Comparison of ENCODE assay signal across 11 cellular contexts in genomic region chr6:18265787-18266523, GRCh38. TPM values are rescaled to one million over a fixed set of nuclear protein-coding genes. Genes with fewer than 3 reads are reported as not detected.
DNase-seq lines count a peak whose midpoint lies in the region; ATAC-seq and TF ChIP-seq lines count a peak whose summit lies in the region.
"Had no signal": no experiment of that assay in that cellular context is flagged by ENCODE, and none has a peak within 500 bp of the region (broad histone marks: within the 10 kb centered on the region; RNA-seq: fewer than 3 reads in every experiment).

No MANE protein-coding gene starts in this region.

- no peak overlapping the region for H3K27ac ChIP-seq in brain microvascular endothelial cell
- H3K27ac ChIP-seq: RWPE1 had no signal

- H3K4me3 ChIP-seq in brain microvascular endothelial cell (ENCODE audit: low read depth, low read length) = no peak overlapping the region

- POLR2A ChIA-PET in activated naive CD8-positive, alpha-beta T cell treated with anti-CD3 and anti-CD28 coated beads, Interleukin-2, amount 10 ng/mL, durations not matched to agents 7 days and 5 days (lab: Charles Lee) = interaction anchor here (1.4 to 2.2 kb wide), 2 partner anchors 560 to 665 kb away, joined by 4 to 7 read pairs; partner anchors contain the start of gene FAM8A1

- peaks cover 2% of the 10 kb centered on the region for H3K27me3 Mint-ChIP-seq in HFFc6 (ENCODE audit: insufficient read depth)
- no peaks in the 10 kb centered on the region for H3K27me3 Mint-ChIP-seq in activated naive CD8-positive, alpha-beta T cell treated with anti-CD3 and anti-CD28 coated beads, Interleukin-2, amount 10 ng/mL, durations not matched to agents 7 days and 5 days
- H3K27me3 Mint-ChIP-seq in nephron (ENCODE audit: low read depth) = no peaks in the 10 kb centered on the region

- H3K4me1 Mint-ChIP-seq in HFFc6 (ENCODE audit: low read depth) = peaks cover 30% of the 10 kb centered on the region
- H3K4me1 Mint-ChIP-seq in activated naive CD8-positive, alpha-beta T cell treated with anti-CD3 and anti-CD28 coated beads, Interleukin-2, amount 10 ng/mL, durations not matched to agents 7 days and 5 days = peaks cover 22% of the 10 kb centered on the region
- H3K4me1 Mint-ChIP-seq in nephron = peaks cover 35% of the 10 kb centered on the region

- no peak for ATAC-seq in activated naive CD8-positive, alpha-beta T cell treated with anti-CD3 and anti-CD28 coated beads, Interleukin-2, amount 10 ng/mL, durations not matched to agents 7 days and 5 days (ENCODE audit: low read depth)
- no peak for ATAC-seq in esophagus mucosa

- H3K27ac Mint-ChIP-seq in HFFc6 = no peak overlapping the region
- H3K27ac Mint-ChIP-seq in activated naive CD8-positive, alpha-beta T cell treated with anti-CD3 and anti-CD28 coated beads, Interleukin-2, amount 10 ng/mL, durations not matched to agents 7 days and 5 days = peak overlapping the region; percentile 89
- peak overlapping the region; percentile 93 to 96 (median 95) for H3K27ac Mint-ChIP-seq in nephron

- TF ChIP-seq CTCF in HFFc6 (IDR thresholded peaks at IDR 0.05) = no peak
- TF ChIP-seq CTCF in nephron (IDR thresholded peaks at IDR 0.05; ENCODE audit: unreplicated experiment in 3 of 3) = no peak
- TF ChIP-seq CTCF in brain microvascular endothelial cell (IDR thresholded peaks at IDR 0.05; ENCODE audit: low read depth, low read length, missing control alignments) = no peak

- peak; percentile 11 for DNase-seq in DMS53 (lab: John Stamatoyannopoulos, UW)
- DNase-seq in DMS53 treated with DMSO at 0.1 percent for 48 hours (lab: John Stamatoyannopoulos, UW; ENCODE audit: unreplicated experiment) = no peak
- no peak for DNase-seq in HFFc6
- DNase-seq in activated naive CD8-positive, alpha-beta T cell treated with anti-CD3 and anti-CD28 coated beads, Interleukin-2, amount 10 ng/mL, durations not matched to agents 7 days and 5 days = no peak
- no peak for DNase-seq in KG1 (lab: John Stamatoyannopoulos, UW)
- DNase-seq in brain microvascular endothelial cell = no peak
- DNase-seq: activated effector memory CD4-positive, alpha-beta T cell treated with Interleukin-2 at 50 U/mL for 16 hours; thyroid gland had no signal

- H3K4me3 Mint-ChIP-seq in HFFc6 (peak overlapping the region; percentile 97; the same call in 1 of the 2 replicates), nephron (peak overlapping the region; percentile 80 to 92 (median 89))
- H3K4me3 Mint-ChIP-seq in activated naive CD8-positive, alpha-beta T cell treated with anti-CD3 and anti-CD28 coated beads, Interleukin-2, amount 10 ng/mL, durations not matched to agents 7 days and 5 days = peak overlapping the region; percentile 89

- in situ Hi-C loops in brain microvascular endothelial cell (cut with HindIII; ENCODE audit: low pct_ligation_motif_present, low sequenced_read_pairs) = no loop called here

- H3K9me3 Mint-ChIP-seq in HFFc6 (no peaks in the 10 kb centered on the region; the same call in 1 of the 2 replicates), nephron (no peaks in the 10 kb centered on the region)
- H3K9me3 Mint-ChIP-seq in activated naive CD8-positive, alpha-beta T cell treated with anti-CD3 and anti-CD28 coated beads, Interleukin-2, amount 10 ng/mL, durations not matched to agents 7 days and 5 days = no peaks in the 10 kb centered on the region

- H3K36me3 Mint-ChIP-seq in HFFc6 (ENCODE audit: low read depth) (peaks cover 22% of the 10 kb centered on the region), nephron (ENCODE audit: low read depth) (peaks cover 12% of the 10 kb centered on the region)
- peaks cover 24% of the 10 kb centered on the region for H3K36me3 Mint-ChIP-seq in activated naive CD8-positive, alpha-beta T cell treated with anti-CD3 and anti-CD28 coated beads, Interleukin-2, amount 10 ng/mL, durations not matched to agents 7 days and 5 days

- H3K27me3 ChIP-seq in brain microvascular endothelial cell (replicated peaks) = no peaks in the 10 kb centered on the region
- H3K27me3 ChIP-seq: thyroid gland had no signal

- H3K36me3 ChIP-seq in brain microvascular endothelial cell (replicated peaks) = no peaks in the 10 kb centered on the region
- H3K36me3 ChIP-seq: thyroid gland had no signal

RNA-seq across cellular contexts. Expression of gene DEK, which starts 1.6 kb away (rescaled TPM):
- total RNA-seq in HFFc6 (2021; fragmentation: NEBNext Ultra II Directional; extraction: Animal tissue kit (Norgen Biotek cat#: 25700)) = 100 to 1,000 TPM in 5 of 6 experiments, 10 to 100 TPM in 1; 76.7 to 144 (median 132) TPM
- 100 to 1,000 TPM; 204 to 218 TPM for total RNA-seq in activated naive CD8-positive, alpha-beta T cell treated with anti-CD3 and anti-CD28 coated beads, Interleukin-2, amount 10 ng/mL, durations not matched to agents 7 days and 5 days
- 69.1 TPM for total RNA-seq in esophagus mucosa
